1 cellular context compared by ENCODE assay signal in the genomic region with DNA sequence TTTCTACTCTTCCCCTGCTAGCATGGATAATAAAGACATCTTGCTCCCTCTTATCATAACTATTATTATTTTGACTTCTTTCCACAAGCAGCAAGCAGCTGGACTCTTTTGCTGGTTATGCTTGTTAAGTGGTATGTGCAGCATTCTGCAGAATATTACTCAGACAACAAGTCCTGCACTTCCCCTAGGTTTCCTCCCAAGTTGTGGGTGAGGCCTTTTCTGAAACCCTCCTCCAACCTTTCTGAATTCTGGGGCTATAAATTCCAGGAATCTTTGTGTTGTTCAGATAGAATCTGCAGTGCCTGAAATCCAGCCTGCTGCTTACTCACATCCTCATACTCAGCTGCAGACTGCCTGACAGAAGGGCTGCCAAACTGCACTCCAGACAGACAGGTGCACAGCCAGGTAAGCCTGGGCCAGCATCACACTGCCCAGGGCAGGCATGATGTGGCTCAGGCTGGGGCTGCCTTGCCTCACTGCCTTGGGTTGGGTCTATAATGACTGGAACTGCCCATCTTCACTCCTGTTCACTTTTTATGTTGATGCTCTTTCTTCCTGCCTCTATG.
TF ChIP-seq lines count a peak whose summit lies in the region.

No MANE protein-coding gene starts in this region.

TF ChIP-seq in IMR-90, 13 proteins besides CTCF, POLR2A, EP300 and RAD21:
- TF ChIP-seq BHLHE40 (IDR thresholded peaks at IDR 0.05; ENCODE audit: low read depth, low read length) (no peak), MAZ (IDR thresholded peaks at IDR 0.05; ENCODE audit: borderline replicate concordance, low read depth, low read length) (no peak), CEBPB (IDR thresholded peaks at IDR 0.05; ENCODE audit: low read depth, low read length) (no peak), SMC3 (IDR thresholded peaks at IDR 0.05; ENCODE audit: low read depth, low read length) (no peak), RFX5 (IDR thresholded peaks at IDR 0.05; ENCODE audit: low read depth, low read length) (no peak), RCOR1 (IDR thresholded peaks at IDR 0.05; ENCODE audit: insufficient replicate concordance, low read length) (no peak), NFE2L2 (IDR thresholded peaks at IDR 0.05; ENCODE audit: low read depth, low read length) (no peak)
- TF ChIP-seq, protein P1, sequence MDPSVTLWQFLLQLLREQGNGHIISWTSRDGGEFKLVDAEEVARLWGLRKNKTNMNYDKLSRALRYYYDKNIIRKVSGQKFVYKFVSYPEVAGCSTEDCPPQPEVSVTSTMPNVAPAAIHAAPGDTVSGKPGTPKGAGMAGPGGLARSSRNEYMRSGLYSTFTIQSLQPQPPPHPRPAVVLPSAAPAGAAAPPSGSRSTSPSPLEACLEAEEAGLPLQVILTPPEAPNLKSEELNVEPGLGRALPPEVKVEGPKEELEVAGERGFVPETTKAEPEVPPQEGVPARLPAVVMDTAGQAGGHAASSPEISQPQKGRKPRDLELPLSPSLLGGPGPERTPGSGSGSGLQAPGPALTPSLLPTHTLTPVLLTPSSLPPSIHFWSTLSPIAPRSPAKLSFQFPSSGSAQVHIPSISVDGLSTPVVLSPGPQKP (IDR thresholded peaks at IDR 0.05; ENCODE audit: borderline replicate concordance, low read depth, low read length), result no peak
- TF ChIP-seq, protein P2, sequence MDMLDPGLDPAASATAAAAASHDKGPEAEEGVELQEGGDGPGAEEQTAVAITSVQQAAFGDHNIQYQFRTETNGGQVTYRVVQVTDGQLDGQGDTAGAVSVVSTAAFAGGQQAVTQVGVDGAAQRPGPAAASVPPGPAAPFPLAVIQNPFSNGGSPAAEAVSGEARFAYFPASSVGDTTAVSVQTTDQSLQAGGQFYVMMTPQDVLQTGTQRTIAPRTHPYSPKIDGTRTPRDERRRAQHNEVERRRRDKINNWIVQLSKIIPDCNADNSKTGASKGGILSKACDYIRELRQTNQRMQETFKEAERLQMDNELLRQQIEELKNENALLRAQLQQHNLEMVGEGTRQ (IDR thresholded peaks at IDR 0.05; ENCODE audit: low read depth, low read length), result no peak
